ENCODE assay signal across 18 cellular contexts in genomic region chr1:116453481-116453880, GRCh38.
"Had no signal": no experiment of that assay in that cellular context is flagged by ENCODE, and none has a peak within 500 bp of the region (broad histone marks: within the 10 kb centered on the region; RNA-seq: fewer than 3 reads in every experiment).

No MANE protein-coding gene starts in this region.

- H3K4me3 ChIP-seq: heart right ventricle, skin epidermis, upper lobe of left lung had no signal

- H3K9ac ChIP-seq: parathyroid adenoma had no signal

- H3K79me2 ChIP-seq: parathyroid adenoma had no signal

- H3K9me3 Mint-ChIP-seq: activated CD4-positive, alpha-beta T cell treated with anti-CD3 and anti-CD28 coated beads, Interleukin-2, amount 10 ng/mL, durations not matched to agents 7 days and 5 days; activated T-helper 1 cell treated with anti-CD3 and anti-CD28 coated beads, Interleukin-12 subunit alpha, Interleukin-12 subunit beta, Interleukin-2, Interleukin-4 antibody, amounts not matched to agents 30 ng/mL and 10 ng/mL and 1 ng/mL, durations not matched to agents 14 hours and 24 hours and 36 hours; dendritic cell treated with granulocyte-macrophage colony-stimulating factor and Interleukin-4, amounts not matched to agents 40 ng/mL and 50 ng/mL, for 4 days; naive thymus-derived CD4-positive, alpha-beta T cell; T-helper 2 cell treated with Interferon-gamma antibody and Interleukin-4, amounts not matched to agents 5 μg/mL and 100 μg/mL, for 36 hours had no signal

- H3K27me3 ChIP-seq: brain microvascular endothelial cell, heart right ventricle, upper lobe of left lung had no signal

- H3K27ac Mint-ChIP-seq: activated CD4-positive, alpha-beta T cell treated with anti-CD3 and anti-CD28 coated beads, Interleukin-2, amount 10 ng/mL, durations not matched to agents 7 days and 5 days; activated T-helper 1 cell treated with anti-CD3 and anti-CD28 coated beads, Interleukin-12 subunit alpha, Interleukin-12 subunit beta, Interleukin-2, Interleukin-4 antibody, amounts not matched to agents 30 ng/mL and 10 ng/mL and 1 ng/mL, durations not matched to agents 14 hours and 24 hours and 36 hours; dendritic cell treated with granulocyte-macrophage colony-stimulating factor and Interleukin-4, amounts not matched to agents 40 ng/mL and 50 ng/mL, for 4 days; T-helper 2 cell treated with Interferon-gamma antibody and Interleukin-4, amounts not matched to agents 5 μg/mL and 100 μg/mL, for 36 hours had no signal

- H3K27ac ChIP-seq: brain microvascular endothelial cell, heart right ventricle, neutrophil, parathyroid adenoma, skin epidermis, upper lobe of left lung had no signal

- H3K36me3 ChIP-seq: brain microvascular endothelial cell, heart right ventricle, neutrophil, upper lobe of left lung had no signal

- H3K4me3 Mint-ChIP-seq: activated CD4-positive, alpha-beta T cell treated with anti-CD3 and anti-CD28 coated beads, Interleukin-2, amount 10 ng/mL, durations not matched to agents 7 days and 5 days; activated T-helper 1 cell treated with anti-CD3 and anti-CD28 coated beads, Interleukin-12 subunit alpha, Interleukin-12 subunit beta, Interleukin-2, Interleukin-4 antibody, amounts not matched to agents 30 ng/mL and 10 ng/mL and 1 ng/mL, durations not matched to agents 14 hours and 24 hours and 36 hours; dendritic cell treated with granulocyte-macrophage colony-stimulating factor and Interleukin-4, amounts not matched to agents 40 ng/mL and 50 ng/mL, for 4 days; naive thymus-derived CD4-positive, alpha-beta T cell; T-helper 2 cell treated with Interferon-gamma antibody and Interleukin-4, amounts not matched to agents 5 μg/mL and 100 μg/mL, for 36 hours had no signal

- H3K9me3 ChIP-seq: heart right ventricle, neutrophil, upper lobe of left lung had no signal

- DNase-seq: activated CD4-positive, alpha-beta T cell treated with anti-CD3 and anti-CD28 coated beads, Interleukin-2, amount 10 ng/mL, durations not matched to agents 7 days and 5 days; activated CD8-positive, alpha-beta memory T cell treated with anti-CD3 and anti-CD28 coated beads for 24 hours; anterior cingulate cortex; brain microvascular endothelial cell; effector memory CD4-positive, alpha-beta T cell; heart right ventricle; naive thymus-derived CD4-positive, alpha-beta T cell; retina; stimulated activated CD4-positive, alpha-beta T cell treated with anti-CD3 and anti-CD28 coated beads, Interleukin-4, amount 100 ng/mL, for 24 hours; stimulated activated CD8-positive, alpha-beta memory T cell treated with anti-CD3 and anti-CD28 coated beads, Interleukin-4, amount 100 ng/mL, for 48 hours; stimulated activated naive CD8-positive, alpha-beta T cell treated with anti-CD3 and anti-CD28 coated beads, Interleukin-15, Interleukin-2, amounts not matched to agents 100 U/mL and 50 U/mL, for 24 hours; upper lobe of left lung had no signal

- H2AFZ ChIP-seq: parathyroid adenoma had no signal

- H3K4me1 Mint-ChIP-seq: activated CD4-positive, alpha-beta T cell treated with anti-CD3 and anti-CD28 coated beads, Interleukin-2, amount 10 ng/mL, durations not matched to agents 7 days and 5 days; naive thymus-derived CD4-positive, alpha-beta T cell had no signal

- H3K27me3 Mint-ChIP-seq: activated CD4-positive, alpha-beta T cell treated with anti-CD3 and anti-CD28 coated beads, Interleukin-2, amount 10 ng/mL, durations not matched to agents 7 days and 5 days; dendritic cell treated with granulocyte-macrophage colony-stimulating factor and Interleukin-4, amounts not matched to agents 40 ng/mL and 50 ng/mL, for 4 days had no signal

- H3K36me3 Mint-ChIP-seq: naive thymus-derived CD4-positive, alpha-beta T cell had no signal

- ATAC-seq: naive thymus-derived CD4-positive, alpha-beta T cell; stimulated activated naive CD8-positive, alpha-beta T cell treated with anti-CD3 and anti-CD28 coated beads, Interleukin-15, Interleukin-2, amounts not matched to agents 100 U/mL and 50 U/mL, for 24 hours had no signal
